Comparison of ENCODE assay signal across 8 cellular contexts in genomic region chr10:99854860-99855259, GRCh38.
DNase-seq lines count a peak whose midpoint lies in the region; ATAC-seq, FAIRE-seq and TF ChIP-seq lines count a peak whose summit lies in the region.

No MANE protein-coding gene starts in this region.

- H2AFZ ChIP-seq in GM23248, result peak overlapping the region; percentile 38

- 7 to 14% methylated on average over 6 of the region's 6 CpGs for WGBS in GM23248 (ENCODE audit: low coverage in 1 of 2, low lambda C conversion rate in 2 of 2, missing lambda C conversion rate in 2 of 2), 2 experiments

- no peaks in the 10 kb centered on the region for H3K27me3 ChIP-seq in GM23248 (replicated peaks; ENCODE audit: insufficient read depth)

- no peaks in the 10 kb centered on the region for H3K9me3 ChIP-seq in GM23248 (ENCODE audit: low read depth)

- no peak overlapping the region for H3K9ac ChIP-seq in GM23248

- POLR2A ChIA-PET in T-cell (lab: Charles Lee), result interaction anchor here in 1 of 2 donors (0.7 kb wide), 1 partner anchor 9 kb away, joined by 3 read pairs; no protein-coding TSS in a partner anchor

- no peak for TF ChIP-seq POLR2A in GM12892 (IDR thresholded peaks at IDR 0.05; ENCODE audit: low read depth, low read length)

- peaks cover 0 to 4% (median 0%) of the 10 kb centered on the region in 3 donors for H3K9me3 Mint-ChIP-seq in T-cell

- H3K27me3 Mint-ChIP-seq in T-cell, result peaks cover 2 to 8% of the 10 kb centered on the region in 2 donors

- H3F3A ChIP-seq in GM23248 (ENCODE audit: insufficient read depth), result peaks cover 5% of the 10 kb centered on the region; the same call in 1 of the 2 replicates

- no peaks in the 10 kb centered on the region for H4K20me1 ChIP-seq in GM23248 (ENCODE audit: insufficient read depth)

- no peaks in the 10 kb centered on the region for H3K79me2 ChIP-seq in GM23248 (ENCODE audit: insufficient read depth)

- FAIRE-seq in GM12892 (lab: Jason Lieb, UNC), result no peak

- H3K4me3 Mint-ChIP-seq in T-cell, result no peak overlapping the region

- DNase-seq in GM23248 (peak; percentile 88), OCI-M1 (lab: John Stamatoyannopoulos, UW) (peak; percentile 36), fibroblast of pulmonary artery (ENCODE audit: low read depth) (peak; percentile 91), renal cortical epithelial cell (ENCODE audit: low read depth) (peak; percentile 29), GM12892 (ENCODE audit: insufficient read length) (no peak), T-cell (no peak)

- no peak overlapping the region for H3K4me2 ChIP-seq in GM23248 (ENCODE audit: unreplicated experiment)

- CTCF ChIA-PET in T-cell (lab: Charles Lee), result interaction anchor here (1.5 to 2.0 kb wide), 2 partner anchors 9 to 191 kb away, joined by 3 to 9 read pairs; no protein-coding TSS in a partner anchor

- peak; percentile 81 for TF ChIP-seq CTCF in fibroblast of pulmonary artery (IDR thresholded peaks at IDR 0.05; ENCODE audit: low read length, missing control alignments)

- H3K36me3 ChIP-seq in GM23248 (ENCODE audit: low read depth), result no peaks in the 10 kb centered on the region

- in situ Hi-C loops in GM23248 (cut with MboI), result loop anchor here (10.0 kb wide), 1 partner anchor 190 kb away; no protein-coding TSS in a partner anchor

- H3K4me3 ChIP-seq in GM23248 (no peak overlapping the region), fibroblast of pulmonary artery (replicated peaks; ENCODE audit: low read depth, low read length) (no peak overlapping the region)

- H3K9me2 ChIP-seq in GM23248 (ENCODE audit: insufficient read depth), result no peaks in the 10 kb centered on the region

- H3K36me3 Mint-ChIP-seq in T-cell, result peaks cover 20% of the 10 kb centered on the region

- H3K27ac ChIP-seq in GM23248, result no peak overlapping the region

- no peak for ATAC-seq in HG03196 (IDR thresholded peaks at IDR 0.05; ENCODE audit: unreplicated experiment)
- ATAC-seq in GM18861 (IDR thresholded peaks at IDR 0.05; ENCODE audit: unreplicated experiment), result no peak
- no peak for ATAC-seq in T-cell (replicated peaks in 1 of 4)

- H3K4me1 ChIP-seq in GM23248 (ENCODE audit: insufficient read depth), result no peaks in the 10 kb centered on the region

- no peak overlapping the region for H3K27ac Mint-ChIP-seq in T-cell

- no peaks in the 10 kb centered on the region for H3K4me1 Mint-ChIP-seq in T-cell

Comparison
In these comparisons a context has a peak if more than half of its experiments do, and no peak if none do; other contexts are left out.
1. DNase-seq: peak in GM23248 (single experiment), OCI-M1 (single experiment), fibroblast of pulmonary artery (single experiment) and renal cortical epithelial cell (single experiment); none in GM12892 (single experiment) and T-cell (0 of 34).